Comparison of ENCODE assay signal across 5 cellular contexts in genomic region chr17:77660524-77660923, GRCh38.
"Had no signal": no experiment of that assay in that cellular context is flagged by ENCODE, and none has a peak within 500 bp of the region (broad histone marks: within the 10 kb centered on the region; RNA-seq: fewer than 3 reads in every experiment).

No MANE protein-coding gene starts in this region.

- DNase-seq: IMR-90 had no signal

- H3K27ac ChIP-seq: HL-60 had no signal

- H3K4me3 ChIP-seq: K562 had no signal

- ATAC-seq: HepG2, K562 had no signal

- H3K36me3 Mint-ChIP-seq: IgD-negative memory B cell had no signal

- H3K27ac Mint-ChIP-seq: IgD-negative memory B cell had no signal
